Comparison of ENCODE assay signal across 13 cellular contexts in the genomic region with DNA sequence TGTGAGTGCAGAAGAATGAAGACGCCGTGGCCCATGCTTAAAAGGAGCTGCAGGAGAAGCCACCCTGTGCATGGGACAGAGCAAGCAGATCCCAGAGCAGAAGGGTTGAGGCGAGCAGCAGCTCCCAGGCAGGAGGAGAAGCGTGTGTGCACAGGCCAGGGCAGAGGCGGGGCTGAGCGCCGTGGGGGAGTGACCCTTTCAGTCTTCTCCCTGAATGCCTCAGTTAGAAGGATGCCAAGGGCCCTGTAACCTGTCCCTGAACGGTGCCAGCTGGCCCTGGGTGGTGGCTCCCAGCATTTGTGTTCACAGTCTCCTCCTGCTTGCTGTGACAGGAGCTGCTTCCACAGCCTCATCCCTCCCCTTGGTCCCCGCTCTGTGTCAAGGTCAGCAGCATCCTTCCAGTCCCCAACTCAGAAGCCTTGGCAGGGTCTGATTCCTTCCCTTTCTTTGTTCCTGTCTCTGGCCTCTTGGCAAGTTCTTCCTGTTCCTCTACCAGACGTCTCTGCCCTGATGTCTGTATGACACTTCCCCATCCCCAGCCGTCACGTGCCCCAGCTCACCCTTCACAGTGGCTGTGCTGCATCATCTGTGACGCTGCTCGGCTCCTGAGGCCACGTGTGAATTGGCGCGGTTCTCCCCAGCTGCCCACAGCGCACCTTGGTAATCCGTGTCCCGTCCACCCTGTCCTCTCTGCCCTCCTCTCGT. TPM values are rescaled to one million over a fixed set of nuclear protein-coding genes. Genes with fewer than 3 reads are reported as not detected.
A peak's percentile ranks its signal among the peaks of the same experiment; 100 is the strongest.
DNase-seq lines count a peak whose midpoint lies in the region; ATAC-seq and TF ChIP-seq lines count a peak whose summit lies in the region.
"Had no signal": no experiment of that assay in that cellular context is flagged by ENCODE, and none has a peak within 500 bp of the region (broad histone marks: within the 10 kb centered on the region; RNA-seq: fewer than 3 reads in every experiment).

No MANE protein-coding gene starts in this region.

- H3K9me3 Mint-ChIP-seq in T-helper 1 cell treated with Interleukin-12 subunit alpha and Interleukin-12 subunit beta and Interleukin-4 antibody, amounts not matched to agents 30 μg/mL and 1 μg/mL, for 36 hours = peaks cover 31% of the 10 kb centered on the region
- H3K9me3 Mint-ChIP-seq in activated naive CD8-positive, alpha-beta T cell treated with anti-CD3 and anti-CD28 coated beads, Interleukin-2, amount 50 U/mL, for 24 hours = peaks cover 21% of the 10 kb centered on the region
- H3K9me3 Mint-ChIP-seq in stimulated activated memory B cell treated with anti-CD40 and anti-IgM and Interleukin-4, amounts not matched to agents 10 μg/mL and 1 μg/mL and 100 μg/mL, for 72 hours = peaks cover 22% of the 10 kb centered on the region

- no peak for ATAC-seq in activated naive CD8-positive, alpha-beta T cell treated with anti-CD3 and anti-CD28 coated beads, Interleukin-2, amount 50 U/mL, for 24 hours
- ATAC-seq in stimulated activated memory B cell treated with anti-CD40 and anti-IgM and Interleukin-4, amounts not matched to agents 10 μg/mL and 1 μg/mL and 100 μg/mL, for 72 hours = peak; percentile 71
- ATAC-seq in HG02840 (IDR thresholded peaks at IDR 0.05; ENCODE audit: low FRiP score, unreplicated experiment) = no peak
- ATAC-seq in GM21381 (IDR thresholded peaks at IDR 0.05; ENCODE audit: unreplicated experiment) = no peak
- ATAC-seq: foreskin keratinocyte, PC-3 had no signal

- intact Hi-C loops in A673 (cut with micrococcal nuclease; ENCODE audit: unreplicated experiment) = no loop called here

- no TSS peak for BruUV-seq in A673 (replicated peaks; lab: Mats Ljungman, UMichigan)

- peaks cover 66% of the 10 kb centered on the region for H3K36me3 ChIP-seq in A673 (ENCODE audit: insufficient read depth, low read length, poor library complexity, severe bottlenecking)

- TF ChIP-seq CTCF in A673 (conservative IDR thresholded peaks at IDR 0.05; ENCODE audit: low read depth, low read length) = no peak

- H3K27ac ChIP-seq in layer of hippocampus (ENCODE audit: low read depth, low read length) = peak overlapping the region; percentile 6
- H3K27ac ChIP-seq in A673 (ENCODE audit: low read depth, low read length, poor library complexity, severe bottlenecking) = no peak overlapping the region
- H3K27ac ChIP-seq: foreskin keratinocyte had no signal

- H3K4me3 ChIP-seq in A673 (ENCODE audit: low read depth, low read length, poor library complexity, severe bottlenecking) = no peak overlapping the region

- H3K27me3 Mint-ChIP-seq in T-helper 1 cell treated with Interleukin-12 subunit alpha and Interleukin-12 subunit beta and Interleukin-4 antibody, amounts not matched to agents 30 μg/mL and 1 μg/mL, for 36 hours (ENCODE audit: low read depth) = no peaks in the 10 kb centered on the region
- H3K27me3 Mint-ChIP-seq in activated naive CD8-positive, alpha-beta T cell treated with anti-CD3 and anti-CD28 coated beads, Interleukin-2, amount 50 U/mL, for 24 hours = no peaks in the 10 kb centered on the region
- no peaks in the 10 kb centered on the region for H3K27me3 Mint-ChIP-seq in stimulated activated memory B cell treated with anti-CD40 and anti-IgM and Interleukin-4, amounts not matched to agents 10 μg/mL and 1 μg/mL and 100 μg/mL, for 72 hours

- peaks cover 9% of the 10 kb centered on the region for H3K4me1 ChIP-seq in A673 (ENCODE audit: insufficient read depth, low read length, poor library complexity, severe bottlenecking)
- H3K4me1 ChIP-seq: foreskin keratinocyte had no signal

- peak overlapping the region; percentile 45 for H3K27ac Mint-ChIP-seq in T-helper 1 cell treated with Interleukin-12 subunit alpha and Interleukin-12 subunit beta and Interleukin-4 antibody, amounts not matched to agents 30 μg/mL and 1 μg/mL, for 36 hours
- peak overlapping the region; percentile 37 for H3K27ac Mint-ChIP-seq in activated naive CD8-positive, alpha-beta T cell treated with anti-CD3 and anti-CD28 coated beads, Interleukin-2, amount 50 U/mL, for 24 hours
- H3K27ac Mint-ChIP-seq in stimulated activated memory B cell treated with anti-CD40 and anti-IgM and Interleukin-4, amounts not matched to agents 10 μg/mL and 1 μg/mL and 100 μg/mL, for 72 hours = no peak overlapping the region

- CTCF ChIA-PET in A673 (lab: Charles Lee) = no interaction called here

- no peak overlapping the region for H3K4me3 Mint-ChIP-seq in T-helper 1 cell treated with Interleukin-12 subunit alpha and Interleukin-12 subunit beta and Interleukin-4 antibody, amounts not matched to agents 30 μg/mL and 1 μg/mL, for 36 hours
- no peak overlapping the region for H3K4me3 Mint-ChIP-seq in activated naive CD8-positive, alpha-beta T cell treated with anti-CD3 and anti-CD28 coated beads, Interleukin-2, amount 50 U/mL, for 24 hours
- H3K4me3 Mint-ChIP-seq in stimulated activated memory B cell treated with anti-CD40 and anti-IgM and Interleukin-4, amounts not matched to agents 10 μg/mL and 1 μg/mL and 100 μg/mL, for 72 hours = no peak overlapping the region

- POLR2A ChIA-PET in A673 (lab: Charles Lee; ENCODE audit: low non-redundant PET) = no interaction called here

- no peaks in the 10 kb centered on the region for H3K27me3 ChIP-seq in layer of hippocampus (ENCODE audit: control insufficient read depth, insufficient read depth, low read length)
- H3K27me3 ChIP-seq in A673 (replicated peaks; ENCODE audit: insufficient read depth, low read depth, low read length, poor library complexity) = no peaks in the 10 kb centered on the region
- H3K27me3 ChIP-seq: foreskin keratinocyte had no signal

- peaks cover 10% of the 10 kb centered on the region for H3K9me3 ChIP-seq in A673 (ENCODE audit: low read depth, low read length, poor library complexity, severe bottlenecking)

- H3K4me1 Mint-ChIP-seq in T-helper 1 cell treated with Interleukin-12 subunit alpha and Interleukin-12 subunit beta and Interleukin-4 antibody, amounts not matched to agents 30 μg/mL and 1 μg/mL, for 36 hours (ENCODE audit: low read depth) = peaks cover 37% of the 10 kb centered on the region
- H3K4me1 Mint-ChIP-seq in activated naive CD8-positive, alpha-beta T cell treated with anti-CD3 and anti-CD28 coated beads, Interleukin-2, amount 50 U/mL, for 24 hours = peaks cover 36% of the 10 kb centered on the region
- H3K4me1 Mint-ChIP-seq in stimulated activated memory B cell treated with anti-CD40 and anti-IgM and Interleukin-4, amounts not matched to agents 10 μg/mL and 1 μg/mL and 100 μg/mL, for 72 hours = peaks cover 57% of the 10 kb centered on the region

- peaks cover 67% of the 10 kb centered on the region for H3K36me3 Mint-ChIP-seq in T-helper 1 cell treated with Interleukin-12 subunit alpha and Interleukin-12 subunit beta and Interleukin-4 antibody, amounts not matched to agents 30 μg/mL and 1 μg/mL, for 36 hours (ENCODE audit: low read depth)
- H3K36me3 Mint-ChIP-seq in activated naive CD8-positive, alpha-beta T cell treated with anti-CD3 and anti-CD28 coated beads, Interleukin-2, amount 50 U/mL, for 24 hours (ENCODE audit: low read depth) = peaks cover 72% of the 10 kb centered on the region
- H3K36me3 Mint-ChIP-seq in stimulated activated memory B cell treated with anti-CD40 and anti-IgM and Interleukin-4, amounts not matched to agents 10 μg/mL and 1 μg/mL and 100 μg/mL, for 72 hours = peaks cover 86% of the 10 kb centered on the region

- DNase-seq in T-helper 1 cell (no peak), A673 (ENCODE audit: low spot score) (no peak)
- no peak for DNase-seq in activated naive CD8-positive, alpha-beta T cell treated with anti-CD3 and anti-CD28 coated beads, Interleukin-2, amount 50 U/mL, for 24 hours
- DNase-seq: activated T-cell treated with anti-CD3 and anti-CD28 coated beads, Interleukin-2, amount 50 U/mL, for 48 hours; foreskin keratinocyte; mesendoderm; NCI-H2081 treated with DMSO at 0.1 percent for 48 hours; PC-3 had no signal

RNA-seq across cellular contexts. Expression of gene EXOC3, which starts 5.2 kb away (rescaled TPM):
- total RNA-seq in A673 (2021) = 46.7 and 53.8 TPM in 2 replicates
